In the genomic region with DNA sequence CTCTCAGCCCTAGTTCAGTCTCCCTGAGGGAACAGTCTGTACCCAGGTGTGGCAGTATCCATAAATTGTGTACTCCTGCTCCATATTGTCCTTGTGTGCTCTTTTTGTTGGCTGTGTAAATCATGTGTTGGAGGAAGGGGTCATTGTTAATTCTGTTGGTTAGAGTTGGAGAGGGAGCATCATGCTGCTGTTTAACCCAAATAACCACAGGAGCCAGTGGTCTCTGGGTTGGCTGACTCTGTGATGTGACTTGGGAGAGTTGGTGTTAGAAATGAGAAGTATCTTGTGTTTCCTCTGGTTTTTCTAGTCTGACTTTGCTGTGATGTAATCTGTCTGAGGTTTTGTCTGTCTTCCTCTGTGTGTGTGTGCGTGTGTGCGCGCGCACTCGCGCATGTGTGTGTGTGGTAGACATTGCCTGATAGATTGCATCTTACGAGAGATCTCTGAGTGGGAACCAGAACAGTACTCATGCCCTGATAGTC, we compare ENCODE assay signal across 8 cellular contexts. TPM values are rescaled to one million over a fixed set of nuclear protein-coding genes. Genes with fewer than 3 reads are reported as not detected.
A peak's percentile ranks its signal among the peaks of the same experiment; 100 is the strongest.
DNase-seq lines count a peak whose midpoint lies in the region; ATAC-seq and TF ChIP-seq lines count a peak whose summit lies in the region.

No MANE protein-coding gene starts in this region.

- intact Hi-C loops in CD14-positive monocyte (cut with micrococcal nuclease) (loop anchor here in 1 of 2 donors (2.0 to 10.0 kb wide), 3 partner anchors 51 to 783 kb away; a partner anchor contains a TSS), aorta (cut with DNase I) (no loop called here)

- H3K27me3 ChIP-seq in esophagus (ENCODE audit: control insufficient read depth in 1 of 2, insufficient read depth in 2 of 2, low read length in 2 of 2) (no peaks in the 10 kb centered on the region), rectal smooth muscle tissue (ENCODE audit: control insufficient read depth, insufficient read depth, low read length) (no peaks in the 10 kb centered on the region), aorta (ENCODE audit: control insufficient read depth in 1 of 2, insufficient read depth in 2 of 2, low read length in 1 of 2) (no peaks in the 10 kb centered on the region)

- peak; percentile 88 for ATAC-seq in GM21515 (IDR thresholded peaks at IDR 0.05; ENCODE audit: unreplicated experiment)
- ATAC-seq in activated CD8-positive, alpha-beta memory T cell treated with anti-CD3 and anti-CD28 coated beads, Interleukin-2, amount 10 ng/mL, durations not matched to agents 7 days and 5 days: peak; percentile 94
- peak; percentile 79 for ATAC-seq in aorta (ENCODE audit: low FRiP score)

- peaks cover 0 to 3% (median 3%) of the 10 kb centered on the region in 3 donors for H3K27me3 Mint-ChIP-seq in CD14-positive monocyte (ENCODE audit: low read depth in 3 of 3)
- H3K27me3 Mint-ChIP-seq in activated CD8-positive, alpha-beta memory T cell treated with anti-CD3 and anti-CD28 coated beads, Interleukin-2, amount 10 ng/mL, durations not matched to agents 7 days and 5 days: no peaks in the 10 kb centered on the region

- H3K9me3 ChIP-seq in KOPT-K1 (ENCODE audit: insufficient read depth, low read length, poor library complexity, severe bottlenecking) (no peaks in the 10 kb centered on the region), esophagus (ENCODE audit: control insufficient read depth in 2 of 2, insufficient read depth in 1 of 2, low read depth in 1 of 2, low read length in 1 of 2) (no peaks in the 10 kb centered on the region), aorta (ENCODE audit: control insufficient read depth, low read length) (no peaks in the 10 kb centered on the region)

- DNase-seq in CD14-positive monocyte (ENCODE audit: low spot score) (peak; percentile 96), aorta (peak; percentile 87 to 91), inferior parietal cortex (ENCODE audit: extremely low spot score) (no peak)
- peak; percentile 92 for DNase-seq in activated CD8-positive, alpha-beta memory T cell treated with anti-CD3 and anti-CD28 coated beads, Interleukin-2, amount 10 ng/mL, durations not matched to agents 7 days and 5 days

- H3K4me1 ChIP-seq in esophagus (ENCODE audit: control insufficient read depth in 2 of 2, insufficient read depth in 2 of 2, low read length in 1 of 2) (peaks cover 5 to 9% of the 10 kb centered on the region in 2 donors), rectal smooth muscle tissue (ENCODE audit: control insufficient read depth, insufficient read depth, low read length) (peaks cover 15% of the 10 kb centered on the region), aorta (ENCODE audit: control insufficient read depth in 1 of 2, insufficient read depth in 2 of 2, low read length in 2 of 2) (peaks cover 1 to 8% of the 10 kb centered on the region in 2 donors)

- no peak overlapping the region for H3K9ac ChIP-seq in rectal smooth muscle tissue (ENCODE audit: low read length)

- H3K9me3 Mint-ChIP-seq in CD14-positive monocyte: no peaks in the 10 kb centered on the region
- H3K9me3 Mint-ChIP-seq in activated CD8-positive, alpha-beta memory T cell treated with anti-CD3 and anti-CD28 coated beads, Interleukin-2, amount 10 ng/mL, durations not matched to agents 7 days and 5 days (ENCODE audit: low read depth): no peaks in the 10 kb centered on the region

- WGBS in esophagus, 2 donors: 75 to 80% methylated on average over 7 of the region's 7 CpGs
- WGBS in aorta, 2 donors: 88 to 93% methylated on average over 7 of the region's 7 CpGs

- H3K36me3 ChIP-seq in KOPT-K1 (ENCODE audit: insufficient read depth, low read length): peaks cover 5% of the 10 kb centered on the region; the same call in 1 of the 2 replicates
- H3K36me3 ChIP-seq in esophagus (ENCODE audit: control insufficient read depth in 2 of 2, insufficient read depth in 2 of 2, low read length in 1 of 2): peaks cover 13 to 17% of the 10 kb centered on the region in 2 donors
- peaks cover 18% of the 10 kb centered on the region for H3K36me3 ChIP-seq in rectal smooth muscle tissue (ENCODE audit: control insufficient read depth, insufficient read depth, low read length)
- H3K36me3 ChIP-seq in aorta (ENCODE audit: control insufficient read depth in 1 of 2, insufficient read depth in 2 of 2, low read length in 1 of 2): peaks cover 3 to 12% of the 10 kb centered on the region in 2 donors

- peak overlapping the region; percentile 97 to 99 (median 98) for H3K27ac Mint-ChIP-seq in CD14-positive monocyte
- H3K27ac Mint-ChIP-seq in activated CD8-positive, alpha-beta memory T cell treated with anti-CD3 and anti-CD28 coated beads, Interleukin-2, amount 10 ng/mL, durations not matched to agents 7 days and 5 days: peak overlapping the region; percentile 80

- H3K4me1 Mint-ChIP-seq in CD14-positive monocyte: peaks cover 63% of the 10 kb centered on the region
- peaks cover 47% of the 10 kb centered on the region for H3K4me1 Mint-ChIP-seq in activated CD8-positive, alpha-beta memory T cell treated with anti-CD3 and anti-CD28 coated beads, Interleukin-2, amount 10 ng/mL, durations not matched to agents 7 days and 5 days

- H3K4me3 ChIP-seq in esophagus (ENCODE audit: low read depth in 1 of 2, low read length in 2 of 2) (no peak overlapping the region), rectal smooth muscle tissue (ENCODE audit: low read length) (peak overlapping the region; percentile 40), aorta (ENCODE audit: low read length in 2 of 2) (no peak overlapping the region)

- H3K4me3 Mint-ChIP-seq in CD14-positive monocyte: peak overlapping the region in 1 of 2 donors; percentile 89
- peak overlapping the region; percentile 52 for H3K4me3 Mint-ChIP-seq in activated CD8-positive, alpha-beta memory T cell treated with anti-CD3 and anti-CD28 coated beads, Interleukin-2, amount 10 ng/mL, durations not matched to agents 7 days and 5 days

- CTCF ChIA-PET in activated CD8-positive, alpha-beta memory T cell treated with anti-CD3 and anti-CD28 coated beads, Interleukin-2, amount 10 ng/mL, durations not matched to agents 7 days and 5 days (lab: Charles Lee): interaction anchor here (2.3 kb wide), 1 partner anchor 9 kb away, joined by 8 read pairs; no protein-coding TSS in a partner anchor

- H3K27ac ChIP-seq in KOPT-K1 (ENCODE audit: low read depth, low read length, poor library complexity, severe bottlenecking): peak overlapping the region; percentile 17
- H3K27ac ChIP-seq in esophagus (ENCODE audit: low read depth in 2 of 2, low read length in 1 of 2): peak overlapping the region; percentile 51 to 85
- H3K27ac ChIP-seq in rectal smooth muscle tissue (ENCODE audit: low read depth, low read length): no peak overlapping the region
- no peak overlapping the region for H3K27ac ChIP-seq in aorta (ENCODE audit: low read depth in 1 of 2, low read length in 2 of 2)

- no peak for TF ChIP-seq CTCF in CD14-positive monocyte (IDR thresholded peaks at IDR 0.05)

- peaks cover 34% of the 10 kb centered on the region in 2 donors for H3K36me3 Mint-ChIP-seq in CD14-positive monocyte
- H3K36me3 Mint-ChIP-seq in activated CD8-positive, alpha-beta memory T cell treated with anti-CD3 and anti-CD28 coated beads, Interleukin-2, amount 10 ng/mL, durations not matched to agents 7 days and 5 days: peaks cover 9% of the 10 kb centered on the region

RNA-seq across cellular contexts. Expression of a gene that starts 30.5 kb away (rescaled TPM):
- polyA plus RNA-seq in CD14-positive monocyte: 10 to 100 TPM; 10.8 to 13.7 TPM
- 1 to 10 TPM; 5.0 to 7.7 TPM for total RNA-seq in activated CD8-positive, alpha-beta memory T cell treated with anti-CD3 and anti-CD28 coated beads, Interleukin-2, amount 10 ng/mL, durations not matched to agents 7 days and 5 days
- 100 to 1,000 TPM in 1 of 2 donors, 10 to 100 TPM in 1; 89.7 to 125 TPM for polyA plus RNA-seq in esophagus
- 100 to 1,000 TPM; 167 to 213 TPM for total RNA-seq in aorta
- 10 to 100 TPM; 31.6 to 35.8 TPM for polyA plus RNA-seq in aorta

RNA-seq across cellular contexts. Expression of a gene that starts 40.5 kb away (rescaled TPM):
- polyA plus RNA-seq in CD14-positive monocyte (under 1 TPM in 1 of 2 donors, not detected in 1; 0.10 TPM), esophagus (under 1 TPM in 1 of 2 donors, not detected in 1; 0.02 TPM), aorta (under 1 TPM in 1 of 2 donors, not detected in 1; 0.05 TPM)
- total RNA-seq in activated CD8-positive, alpha-beta memory T cell treated with anti-CD3 and anti-CD28 coated beads, Interleukin-2, amount 10 ng/mL, durations not matched to agents 7 days and 5 days: not detected
- not detected for total RNA-seq in aorta

RNA-seq across cellular contexts. Expression of a gene that starts 50.8 kb away (rescaled TPM):
- polyA plus RNA-seq in CD14-positive monocyte (100 to 1,000 TPM; 206 to 260 TPM), esophagus (100 to 1,000 TPM in 1 of 2 donors, 10 to 100 TPM in 1; 87.4 to 115 TPM), aorta (100 to 1,000 TPM; 126 to 158 TPM)
- 100 to 1,000 TPM; 114 to 145 TPM for total RNA-seq in activated CD8-positive, alpha-beta memory T cell treated with anti-CD3 and anti-CD28 coated beads, Interleukin-2, amount 10 ng/mL, durations not matched to agents 7 days and 5 days
- 10 to 100 TPM; 65.0 to 75.1 TPM for total RNA-seq in aorta

Comparison
In these comparisons a context has a peak if more than half of its experiments do, and no peak if none do; other contexts are left out.
1. H3K27ac ChIP-seq: peak in KOPT-K1 (single experiment) and esophagus (2 of 2); none in rectal smooth muscle tissue (single experiment) and aorta (0 of 2).
2. Peak in every context shown above with its lines, with median percentiles within 50 percentile points of each other: ATAC-seq.